ENCODE assay signal across 13 cellular contexts in the genomic region with DNA sequence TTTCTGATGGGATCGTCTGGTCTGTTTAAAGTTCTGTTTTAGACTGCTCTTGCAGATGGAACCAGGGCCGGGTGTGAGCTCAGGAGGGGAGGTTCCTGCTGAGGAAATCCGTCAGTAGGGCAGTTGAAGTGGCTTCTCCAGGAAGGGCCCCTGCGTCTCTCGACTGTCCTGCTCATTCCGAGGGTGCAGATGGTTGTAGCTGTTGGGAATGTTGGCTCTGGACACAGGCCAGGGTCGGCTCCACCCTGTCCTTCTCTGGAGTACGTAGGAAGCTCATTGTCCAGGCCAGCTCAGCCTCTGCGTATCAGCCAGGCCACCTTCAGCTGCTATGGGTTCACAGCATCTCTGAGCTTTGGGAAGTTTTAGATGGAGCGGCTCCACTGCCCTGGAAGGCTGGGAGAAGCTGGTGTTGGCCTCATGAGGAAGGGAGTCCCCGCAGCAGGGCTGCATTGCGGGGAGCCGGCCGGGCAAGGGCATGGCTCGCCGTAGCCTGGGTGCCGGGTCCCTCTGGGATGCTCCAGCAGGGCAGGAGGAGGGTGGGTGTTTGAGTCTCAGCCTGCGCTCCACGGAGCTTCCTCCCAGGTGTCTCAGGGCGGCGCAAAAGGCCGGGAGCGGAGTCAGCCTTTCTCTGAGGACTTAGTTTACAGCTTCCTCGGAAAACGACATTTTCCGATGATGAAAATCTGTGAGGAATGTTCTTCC. TPM values are rescaled to one million over a fixed set of nuclear protein-coding genes. Genes with fewer than 3 reads are reported as not detected.
DNase-seq lines count a peak whose midpoint lies in the region; ATAC-seq and TF ChIP-seq lines count a peak whose summit lies in the region.
"Had no signal": no experiment of that assay in that cellular context is flagged by ENCODE, and none has a peak within 500 bp of the region (broad histone marks: within the 10 kb centered on the region; RNA-seq: fewer than 3 reads in every experiment).

No MANE protein-coding gene starts in this region.

- peak; percentile 59 for ATAC-seq in left lung
- no peak for ATAC-seq in stimulated activated naive B cell treated with anti-CD40 and anti-IgM and Interleukin-4, amounts not matched to agents 10 μg/mL and 1 μg/mL and 100 μg/mL, for 72 hours (replicated peaks)

- peaks cover 6 to 14% of the 10 kb centered on the region in 2 donors for H3K4me1 ChIP-seq in left lung

- peak overlapping the region; percentile 81 for H3K27ac Mint-ChIP-seq in stimulated activated naive B cell treated with anti-CD40 and anti-IgM and Interleukin-4, amounts not matched to agents 10 μg/mL and 1 μg/mL and 100 μg/mL, for 72 hours
- H3K27ac Mint-ChIP-seq in activated T-helper 2 cell treated with anti-CD3 and anti-CD28 coated beads, Interferon-gamma antibody, Interleukin-2, Interleukin-4, amounts not matched to agents 10 μg/mL and 5 μg/mL and 100 μg/mL, durations not matched to agents 14 hours and 24 hours and 36 hours, result no peak overlapping the region
- H3K27ac Mint-ChIP-seq: activated CD4-positive, alpha-beta memory T cell treated with anti-CD3 and anti-CD28 coated beads for 36 hours had no signal

- H3K27me3 ChIP-seq in left lung, result no peaks in the 10 kb centered on the region

- peaks cover 26 to 36% of the 10 kb centered on the region in 2 donors for H3K4me1 Mint-ChIP-seq in stimulated activated naive B cell treated with anti-CD40 and anti-IgM and Interleukin-4, amounts not matched to agents 10 μg/mL and 1 μg/mL and 100 μg/mL, for 72 hours
- no peaks in the 10 kb centered on the region for H3K4me1 Mint-ChIP-seq in activated T-helper 2 cell treated with anti-CD3 and anti-CD28 coated beads, Interferon-gamma antibody, Interleukin-2, Interleukin-4, amounts not matched to agents 10 μg/mL and 5 μg/mL and 100 μg/mL, durations not matched to agents 14 hours and 24 hours and 36 hours (ENCODE audit: low read depth)

- intact Hi-C loops in left lung (cut with DNase I), result no loop called here
- intact Hi-C loops in activated T-helper 2 cell treated with anti-CD3 and anti-CD28 coated beads, Interferon-gamma antibody, Interleukin-2, Interleukin-4, amounts not matched to agents 10 μg/mL and 5 μg/mL and 100 μg/mL, durations not matched to agents 14 hours and 24 hours and 36 hours (cut with micrococcal nuclease), result no loop called here

- H3K27ac ChIP-seq in left lung, result peak overlapping the region in 1 of 2 donors; percentile 48
- H3K27ac ChIP-seq: epithelial cell of prostate, SK-N-MC had no signal

- no peaks in the 10 kb centered on the region for H3K9me3 ChIP-seq in left lung

- peaks cover 56 to 68% of the 10 kb centered on the region in 2 donors for H3K36me3 Mint-ChIP-seq in stimulated activated naive B cell treated with anti-CD40 and anti-IgM and Interleukin-4, amounts not matched to agents 10 μg/mL and 1 μg/mL and 100 μg/mL, for 72 hours
- peaks cover 45% of the 10 kb centered on the region for H3K36me3 Mint-ChIP-seq in activated T-helper 2 cell treated with anti-CD3 and anti-CD28 coated beads, Interferon-gamma antibody, Interleukin-2, Interleukin-4, amounts not matched to agents 10 μg/mL and 5 μg/mL and 100 μg/mL, durations not matched to agents 14 hours and 24 hours and 36 hours (ENCODE audit: low read depth)

- H3K4me3 ChIP-seq in HFF-Myc (replicated peaks; ENCODE audit: low read depth, low read length) (no peak overlapping the region), cardiac fibroblast (replicated peaks in 1 of 2; ENCODE audit: low read depth in 2 of 2, low read length in 2 of 2) (no peak overlapping the region), left lung (no peak overlapping the region)
- H3K4me3 ChIP-seq: SK-N-MC had no signal

- no peak overlapping the region for H3K4me3 Mint-ChIP-seq in stimulated activated naive B cell treated with anti-CD40 and anti-IgM and Interleukin-4, amounts not matched to agents 10 μg/mL and 1 μg/mL and 100 μg/mL, for 72 hours
- no peak overlapping the region for H3K4me3 Mint-ChIP-seq in activated T-helper 2 cell treated with anti-CD3 and anti-CD28 coated beads, Interferon-gamma antibody, Interleukin-2, Interleukin-4, amounts not matched to agents 10 μg/mL and 5 μg/mL and 100 μg/mL, durations not matched to agents 14 hours and 24 hours and 36 hours (ENCODE audit: low read depth)
- H3K4me3 Mint-ChIP-seq: activated CD4-positive, alpha-beta memory T cell treated with anti-CD3 and anti-CD28 coated beads for 36 hours had no signal

- H3K36me3 ChIP-seq in left lung, result peaks cover 0 to 58% of the 10 kb centered on the region in 2 donors

- TF ChIP-seq CTCF in HFF-Myc (IDR thresholded peaks at IDR 0.05; ENCODE audit: low read depth, low read length, missing control alignments) (no peak), cardiac fibroblast (IDR thresholded peaks at IDR 0.05; ENCODE audit: low read depth, low read length) (no peak), left lung (IDR thresholded peaks at IDR 0.05) (no peak)

- peak; percentile 22 for DNase-seq in HFF-Myc (ENCODE audit: extremely low read depth, low read depth)
- DNase-seq in cardiac fibroblast (ENCODE audit: low read depth in 2 of 2), result peak; percentile 22 to 52
- no peak for DNase-seq in left lung
- DNase-seq in stimulated activated naive B cell treated with anti-CD40 and anti-IgM and Interleukin-4, amounts not matched to agents 10 μg/mL and 1 μg/mL and 100 μg/mL, for 72 hours, result no peak
- DNase-seq in activated T-helper 2 cell treated with anti-CD3 and anti-CD28 coated beads, Interferon-gamma antibody, Interleukin-2, Interleukin-4, amounts not matched to agents 10 μg/mL and 5 μg/mL and 100 μg/mL, durations not matched to agents 14 hours and 24 hours and 36 hours (ENCODE audit: low spot score), result no peak
- DNase-seq in ecto neural progenitor cell (ENCODE audit: low spot score), result no peak
- no peak for DNase-seq in NCI-H2196 treated with DMSO at 0.1 percent for 48 hours (lab: John Stamatoyannopoulos, UW; ENCODE audit: unreplicated experiment)
- DNase-seq: activated CD4-positive, alpha-beta memory T cell treated with anti-CD3 and anti-CD28 coated beads for 36 hours; activated T-cell treated with anti-CD3 and anti-CD28 coated beads, Interleukin-2, amount 50 U/mL, for 48 hours; NCI-H187; stimulated activated CD4-positive, alpha-beta T cell treated with anti-CD3 and anti-CD28 coated beads, Interleukin-1b, Interleukin-23, amount 100 ng/mL, for 48 hours had no signal

- no peaks in the 10 kb centered on the region for H3K27me3 Mint-ChIP-seq in stimulated activated naive B cell treated with anti-CD40 and anti-IgM and Interleukin-4, amounts not matched to agents 10 μg/mL and 1 μg/mL and 100 μg/mL, for 72 hours
- H3K27me3 Mint-ChIP-seq in activated T-helper 2 cell treated with anti-CD3 and anti-CD28 coated beads, Interferon-gamma antibody, Interleukin-2, Interleukin-4, amounts not matched to agents 10 μg/mL and 5 μg/mL and 100 μg/mL, durations not matched to agents 14 hours and 24 hours and 36 hours (ENCODE audit: low read depth), result no peaks in the 10 kb centered on the region
- H3K27me3 Mint-ChIP-seq: activated CD4-positive, alpha-beta memory T cell treated with anti-CD3 and anti-CD28 coated beads for 36 hours had no signal

- H3K9me3 Mint-ChIP-seq in stimulated activated naive B cell treated with anti-CD40 and anti-IgM and Interleukin-4, amounts not matched to agents 10 μg/mL and 1 μg/mL and 100 μg/mL, for 72 hours, result no peaks in the 10 kb centered on the region
- no peaks in the 10 kb centered on the region for H3K9me3 Mint-ChIP-seq in activated T-helper 2 cell treated with anti-CD3 and anti-CD28 coated beads, Interferon-gamma antibody, Interleukin-2, Interleukin-4, amounts not matched to agents 10 μg/mL and 5 μg/mL and 100 μg/mL, durations not matched to agents 14 hours and 24 hours and 36 hours
- H3K9me3 Mint-ChIP-seq: activated CD4-positive, alpha-beta memory T cell treated with anti-CD3 and anti-CD28 coated beads for 36 hours had no signal

RNA-seq across cellular contexts. Expression of gene NFATC1, which starts 58.5 kb away (rescaled TPM):
- 10 to 100 TPM; 16.0 to 17.1 TPM for total RNA-seq in left lung
- total RNA-seq in activated T-helper 2 cell treated with anti-CD3 and anti-CD28 coated beads, Interferon-gamma antibody, Interleukin-2, Interleukin-4, amounts not matched to agents 10 μg/mL and 5 μg/mL and 100 μg/mL, durations not matched to agents 14 hours and 24 hours and 36 hours, result 95.0 and 99.9 TPM in 2 replicates

Comparison
In these comparisons a context has a peak if more than half of its experiments do, and no peak if none do; other contexts are left out.
1. DNase-seq: peak in HFF-Myc (single experiment) and cardiac fibroblast (2 of 2); none in left lung (0 of 2), stimulated activated naive B cell treated with anti-CD40 and anti-IgM and Interleukin-4, amounts not matched to agents 10 μg/mL and 1 μg/mL and 100 μg/mL, for 72 hours (single experiment), activated T-helper 2 cell treated with anti-CD3 and anti-CD28 coated beads, Interferon-gamma antibody, Interleukin-2, Interleukin-4, amounts not matched to agents 10 μg/mL and 5 μg/mL and 100 μg/mL, durations not matched to agents 14 hours and 24 hours and 36 hours (single experiment), ecto neural progenitor cell (single experiment) and NCI-H2196 treated with DMSO at 0.1 percent for 48 hours (single experiment).